In genomic region chr4:52051615-52052474, GRCh38 we compare ENCODE assay signal across 8 cellular contexts. TPM values are rescaled to one million over a fixed set of nuclear protein-coding genes. Genes with fewer than 3 reads are reported as not detected.
DNase-seq lines count a peak whose midpoint lies in the region; ATAC-seq and TF ChIP-seq lines count a peak whose summit lies in the region.

No MANE protein-coding gene starts in this region.

- H3K4me3 ChIP-seq in CD4-positive, alpha-beta memory T cell (ENCODE audit: low read length in 2 of 2), result no peak overlapping the region
- H3K4me3 ChIP-seq in OCI-LY3 (ENCODE audit: low read length) (peak overlapping the region; percentile 92), right lobe of liver (peak overlapping the region; percentile 45 to 65 (median 59)), suprapubic skin (peak overlapping the region; percentile 55)

- TF ChIP-seq EP300 in suprapubic skin (IDR thresholded peaks at IDR 0.05), result no peak

- H4K20me1 ChIP-seq in OCI-LY3 (ENCODE audit: insufficient read depth, low read length), result no peaks in the 10 kb centered on the region

- TF ChIP-seq CTCF in OCI-LY3 (IDR thresholded peaks at IDR 0.05; ENCODE audit: low read depth, low read length) (no peak), right lobe of liver (IDR thresholded peaks at IDR 0.05) (no peak), suprapubic skin (IDR thresholded peaks at IDR 0.05) (no peak)

- H3K4me1 Mint-ChIP-seq in CD4-positive, alpha-beta memory T cell, result peaks cover 7 to 24% (median 13%) of the 10 kb centered on the region in 4 donors

- H3K27me3 ChIP-seq in CD4-positive, alpha-beta memory T cell (ENCODE audit: insufficient read depth, low read length), result peaks cover 31% of the 10 kb centered on the region
- H3K27me3 ChIP-seq in OCI-LY3 (ENCODE audit: low read depth, low read length) (peaks cover 23% of the 10 kb centered on the region), right lobe of liver (no peaks in the 10 kb centered on the region), suprapubic skin (peaks cover 20% of the 10 kb centered on the region)

- peak overlapping the region; percentile 61 to 83 (median 71) for H3K4me3 Mint-ChIP-seq in CD4-positive, alpha-beta memory T cell

- CTCF ChIA-PET in CD4-positive, alpha-beta memory T cell (lab: Charles Lee; ENCODE audit: partially characterized antibody), result no interaction called here

- peaks cover 10% of the 10 kb centered on the region for H3K4me1 ChIP-seq in CD4-positive, alpha-beta memory T cell (ENCODE audit: insufficient read depth, low read length)
- H3K4me1 ChIP-seq in OCI-LY3 (ENCODE audit: low read length), result peaks cover 15% of the 10 kb centered on the region
- peaks cover 0 to 4% (median 0%) of the 10 kb centered on the region in 4 donors for H3K4me1 ChIP-seq in right lobe of liver
- peaks cover 16% of the 10 kb centered on the region for H3K4me1 ChIP-seq in suprapubic skin

- intact Hi-C loops in CD4-positive, alpha-beta memory T cell (cut with micrococcal nuclease), result no loop called here
- intact Hi-C loops in right lobe of liver (cut with DNase I), result no loop called here

- no peaks in the 10 kb centered on the region for H3K9me3 ChIP-seq in CD4-positive, alpha-beta memory T cell (ENCODE audit: control insufficient read depth in 1 of 2, low read length in 2 of 2)
- H3K9me3 ChIP-seq in OCI-LY3 (ENCODE audit: insufficient read depth, low read length) (no peaks in the 10 kb centered on the region), right lobe of liver (no peaks in the 10 kb centered on the region), suprapubic skin (no peaks in the 10 kb centered on the region)

- H3K27ac ChIP-seq in CD4-positive, alpha-beta memory T cell (ENCODE audit: low read depth, low read length), result no peak overlapping the region
- H3K27ac ChIP-seq in OCI-LY3 (ENCODE audit: low read length), result 0 out of 2 replicates have a peak overlapping the region, but pooled peaks have one; percentile 13
- peak overlapping the region; percentile 47 to 54 (median 49) for H3K27ac ChIP-seq in right lobe of liver
- H3K27ac ChIP-seq in suprapubic skin, result peak overlapping the region; percentile 52

- WGBS in right lobe of liver (ENCODE audit: insufficient coverage, low coverage, low lambda C conversion rate, missing lambda C conversion rate), result 7% methylated on average over 20 of the region's 46 CpGs
- WGBS in suprapubic skin, result 12% methylated on average over 22 of the region's 46 CpGs

- DNase-seq in CD4-positive, alpha-beta memory T cell, result no peak
- DNase-seq in ecto neural progenitor cell (ENCODE audit: low spot score) (peak; percentile 90), right lobe of liver (peak; percentile 78 to 83 (median 82)), suprapubic skin (ENCODE audit: low spot score in 2 of 2) (peak in 1 of 2 donors; percentile 76), GM19240 (ENCODE audit: insufficient read length, low spot score) (no peak)

- POLR2A ChIA-PET in CD4-positive, alpha-beta memory T cell (lab: Charles Lee; ENCODE audit: partially characterized antibody), result no interaction called here

- no peaks in the 10 kb centered on the region for H3K9me3 Mint-ChIP-seq in CD4-positive, alpha-beta memory T cell

- peak overlapping the region; percentile 100 for H3K4me2 ChIP-seq in OCI-LY3 (ENCODE audit: low read length)

- H3K27me3 Mint-ChIP-seq in CD4-positive, alpha-beta memory T cell, result peaks cover 56 to 60% of the 10 kb centered on the region in 2 donors

- TF ChIP-seq POLR2A in right lobe of liver (IDR thresholded peaks at IDR 0.05), result no peak
- TF ChIP-seq POLR2A in suprapubic skin (IDR thresholded peaks at IDR 0.05), result no peak

- no peaks in the 10 kb centered on the region for H3K79me2 ChIP-seq in OCI-LY3 (ENCODE audit: low read length)

- H3K27ac Mint-ChIP-seq in CD4-positive, alpha-beta memory T cell, result no peak overlapping the region

- H3K36me3 ChIP-seq in CD4-positive, alpha-beta memory T cell (ENCODE audit: insufficient read depth, low read length), result no peaks in the 10 kb centered on the region
- H3K36me3 ChIP-seq in OCI-LY3 (replicated peaks; ENCODE audit: low read depth, low read length) (no peaks in the 10 kb centered on the region), right lobe of liver (no peaks in the 10 kb centered on the region), suprapubic skin (no peaks in the 10 kb centered on the region)

- ATAC-seq in GM18867 (IDR thresholded peaks at IDR 0.05; ENCODE audit: unreplicated experiment) (peak; percentile 66), HG03108 (IDR thresholded peaks at IDR 0.05; ENCODE audit: unreplicated experiment) (peak; percentile 59), right lobe of liver (peak; percentile 88 to 94 (median 92))

- no peaks in the 10 kb centered on the region for H3K36me3 Mint-ChIP-seq in CD4-positive, alpha-beta memory T cell

- H2AFZ ChIP-seq in OCI-LY3 (ENCODE audit: low read depth, low read length), result peak overlapping the region; percentile 92

- H3K9ac ChIP-seq in OCI-LY3 (ENCODE audit: low read length), result peak overlapping the region; percentile 77

RNA-seq across cellular contexts. Expression of gene SPATA18, which starts 0.7 kb away (rescaled TPM):
- total RNA-seq in CD4-positive, alpha-beta memory T cell, result under 1 TPM in 1 of 2 experiments, not detected in 1; 0.44 TPM
- not detected for polyA plus RNA-seq in CD4-positive, alpha-beta memory T cell
- total RNA-seq in right lobe of liver (1 to 10 TPM; 1.6 to 2.9 (median 2.3) TPM), suprapubic skin (10 to 100 TPM; 10.5 to 25.1 (median 13.7) TPM)

RNA-seq across cellular contexts. Expression of gene SGCB, which starts 13.7 kb away (rescaled TPM):
- 1 to 10 TPM; 7.4 to 7.5 TPM for total RNA-seq in CD4-positive, alpha-beta memory T cell
- polyA plus RNA-seq in CD4-positive, alpha-beta memory T cell, result 1 to 10 TPM; 5.1 to 7.4 TPM
- total RNA-seq in right lobe of liver (10 to 100 TPM in 3 of 6 experiments, 1 to 10 TPM in 3; 5.7 to 17.3 (median 8.3) TPM), suprapubic skin (1 to 10 TPM; 7.0 to 8.9 (median 7.5) TPM)

RNA-seq across cellular contexts. Expression of gene LRRC66, which starts 31.7 kb away (rescaled TPM):
- total RNA-seq in CD4-positive, alpha-beta memory T cell, result under 1 TPM; 0.30 to 0.41 TPM
- under 1 TPM in 1 of 2 donors, not detected in 1; 0.08 TPM for polyA plus RNA-seq in CD4-positive, alpha-beta memory T cell
- total RNA-seq in right lobe of liver, result under 1 TPM; 0.05 to 0.35 (median 0.09) TPM
- under 1 TPM in 2 of 4 donors, not detected in 2; 0.25 to 0.64 TPM for total RNA-seq in suprapubic skin

Comparison
In these comparisons a context has a peak if more than half of its experiments do, and no peak if none do; other contexts are left out.
1. DNase-seq: peak in ecto neural progenitor cell (single experiment) and right lobe of liver (3 of 3); none in CD4-positive, alpha-beta memory T cell (0 of 5) and GM19240 (single experiment).
2. H3K4me3 ChIP-seq: peak in OCI-LY3 (single experiment), right lobe of liver (3 of 3) and suprapubic skin (single experiment); none in CD4-positive, alpha-beta memory T cell (0 of 2).
3. Peak in every context shown above with its lines, with median percentiles within 50 percentile points of each other: ATAC-seq.